8 cellular contexts compared by ENCODE assay signal in genomic region chr12:132190012-132190755, GRCh38. TPM values are rescaled to one million over a fixed set of nuclear protein-coding genes. Genes with fewer than 3 reads are reported as not detected.
DNase-seq lines count a peak whose midpoint lies in the region; ATAC-seq, FAIRE-seq and TF ChIP-seq lines count a peak whose summit lies in the region.

No MANE protein-coding gene starts in this region.

- H3K36me3 Mint-ChIP-seq in CD8-positive, alpha-beta memory T cell: peaks cover 4 to 8% (median 4%) of the 10 kb centered on the region in 3 donors

- TF ChIP-seq EP300 in neural cell (conservative IDR thresholded peaks at IDR 0.05; ENCODE audit: poor library complexity, severe bottlenecking): no peak

- H3K79me2 ChIP-seq in neural cell (replicated peaks; ENCODE audit: insufficient read depth, low read length): no peaks in the 10 kb centered on the region

- peaks cover 4 to 12% (median 10%) of the 10 kb centered on the region in 5 donors for H3K9me3 Mint-ChIP-seq in CD8-positive, alpha-beta memory T cell

- H3K27me3 Mint-ChIP-seq in CD8-positive, alpha-beta memory T cell: peaks cover 0 to 2% of the 10 kb centered on the region in 2 donors

- H3K4me3 ChIP-seq in CD8-positive, alpha-beta memory T cell (ENCODE audit: low read length): peak overlapping the region; percentile 76
- H3K4me3 ChIP-seq in epithelial cell of esophagus (ENCODE audit: low read length): peak overlapping the region; percentile 50
- H3K4me3 ChIP-seq in neural cell (ENCODE audit: low read length): peak overlapping the region; percentile 70

- H3K36me3 ChIP-seq in CD8-positive, alpha-beta memory T cell (ENCODE audit: insufficient read depth, low read length): no peaks in the 10 kb centered on the region
- H3K36me3 ChIP-seq in neural cell (ENCODE audit: insufficient read depth, low read length): no peaks in the 10 kb centered on the region

- H3K27ac Mint-ChIP-seq in CD8-positive, alpha-beta memory T cell: peak overlapping the region; percentile 89 to 97 (median 92)

- TF ChIP-seq RAD21 in neural cell (conservative IDR thresholded peaks at IDR 0.05): no peak

- H3K4me2 ChIP-seq in neural cell (ENCODE audit: low read length): no peak overlapping the region

- H3K27ac ChIP-seq in CD8-positive, alpha-beta memory T cell (ENCODE audit: low read depth, low read length): peak overlapping the region; percentile 67
- no peak overlapping the region for H3K27ac ChIP-seq in neural cell (ENCODE audit: low read length)
- H3K27ac ChIP-seq in caudate nucleus (ENCODE audit: low read depth, low read length): no peak overlapping the region

- peak overlapping the region; percentile 51 for H2AFZ ChIP-seq in neural cell (ENCODE audit: low read depth, low read length)

- no peaks in the 10 kb centered on the region for H3K27me3 ChIP-seq in CD8-positive, alpha-beta memory T cell (ENCODE audit: insufficient read depth, low read length, poor library complexity, severe bottlenecking)
- H3K27me3 ChIP-seq in neural cell (ENCODE audit: insufficient read depth, low read depth, low read length): peaks cover 13% of the 10 kb centered on the region

- POLR2A ChIA-PET in CD8-positive, alpha-beta memory T cell (lab: Charles Lee): interaction anchor here (0.5 to 1.7 kb wide), 3 partner anchors 11 to 369 kb away, joined by 3 to 16 read pairs (median 3); no protein-coding TSS in a partner anchor

- H3K9me3 ChIP-seq in CD8-positive, alpha-beta memory T cell (ENCODE audit: low read length): peaks cover 8% of the 10 kb centered on the region
- H3K9me3 ChIP-seq in neural cell (ENCODE audit: low read length): peaks cover 3% of the 10 kb centered on the region

- no peaks in the 10 kb centered on the region for H3F3A ChIP-seq in neural cell (ENCODE audit: insufficient read depth, low read length, poor library complexity, severe bottlenecking)

- H3K9me2 ChIP-seq in neural cell (ENCODE audit: insufficient read depth, low read length): no peaks in the 10 kb centered on the region

- no peak for FAIRE-seq in GM19239 (lab: Jason Lieb, UNC)

- CTCF ChIA-PET in CD8-positive, alpha-beta memory T cell (lab: Charles Lee): interaction anchor here (1.0 to 2.1 kb wide), 5 partner anchors 11 to 224 kb away, joined by 3 to 7 read pairs (median 4); no protein-coding TSS in a partner anchor

- DNase-seq in CD8-positive, alpha-beta memory T cell: no peak
- DNase-seq in NCI-H69 (lab: John Stamatoyannopoulos, UW): peak; percentile 62
- peak; percentile 4 for DNase-seq in epithelial cell of esophagus (ENCODE audit: low read depth)
- no peak for DNase-seq in caudate nucleus (lab: John Stamatoyannopoulos, UW)
- no peak for DNase-seq in GM19239 (ENCODE audit: insufficient read length, low spot score)
- no peak for DNase-seq in SHP77 treated with DMSO at 0.1 percent for 48 hours (lab: John Stamatoyannopoulos, UW)

- no peaks in the 10 kb centered on the region for H4K20me1 ChIP-seq in neural cell (ENCODE audit: insufficient read depth)

- ATAC-seq in GM21528 (IDR thresholded peaks at IDR 0.05; ENCODE audit: low FRiP score, unreplicated experiment): peak; percentile 22

- H3K4me3 Mint-ChIP-seq in CD8-positive, alpha-beta memory T cell: peak overlapping the region; percentile 86 to 95 (median 93)

- H3K9ac ChIP-seq in neural cell (ENCODE audit: low read length): peak overlapping the region; percentile 56

- TF ChIP-seq CTCF in epithelial cell of esophagus (IDR thresholded peaks at IDR 0.05; ENCODE audit: insufficient read depth, low read depth, low read length, missing control alignments) (no peak), neural cell (IDR thresholded peaks at IDR 0.05; ENCODE audit: poor library complexity, severe bottlenecking) (no peak)

- peaks cover 31 to 63% (median 42%) of the 10 kb centered on the region in 3 donors for H3K4me1 Mint-ChIP-seq in CD8-positive, alpha-beta memory T cell

- peaks cover 32% of the 10 kb centered on the region for H3K4me1 ChIP-seq in CD8-positive, alpha-beta memory T cell (ENCODE audit: insufficient read depth, low read length)

TF ChIP-seq in neural cell, 6 proteins besides CTCF, POLR2A, EP300 and RAD21:
- TF ChIP-seq SMC3 (conservative IDR thresholded peaks at IDR 0.05; ENCODE audit: poor library complexity) (no peak), EZH2 (IDR thresholded peaks at IDR 0.05; ENCODE audit: borderline replicate concordance, insufficient read depth, low read length, poor library complexity, severe bottlenecking) (no peak), TAF1 (IDR thresholded peaks at IDR 0.05; ENCODE audit: low read depth) (no peak), MXI1 (conservative IDR thresholded peaks at IDR 0.05; ENCODE audit: poor library complexity, severe bottlenecking) (no peak), REST (IDR thresholded peaks at IDR 0.05; ENCODE audit: borderline replicate concordance) (no peak), POLR2AphosphoS5 (IDR thresholded peaks at IDR 0.05) (no peak)

RNA-seq across cellular contexts. Expression of gene NOC4L, which starts 45.9 kb away (rescaled TPM):
- total RNA-seq in CD8-positive, alpha-beta memory T cell: 10 to 100 TPM; 55.7 to 56.0 TPM
- polyA plus RNA-seq in CD8-positive, alpha-beta memory T cell: 25.1 TPM
- 21.6 and 26.9 TPM in 2 replicates for polyA plus RNA-seq in neural cell
- polyA minus RNA-seq in neural cell: 10.8 and 16.8 TPM in 2 replicates

RNA-seq across cellular contexts. Expression of gene DDX51, which starts 46.1 kb away (rescaled TPM):
- 10 to 100 TPM; 35.2 to 36.4 TPM for total RNA-seq in CD8-positive, alpha-beta memory T cell
- 14.1 TPM for polyA plus RNA-seq in CD8-positive, alpha-beta memory T cell
- polyA plus RNA-seq in neural cell: 17.6 and 22.8 TPM in 2 replicates
- polyA minus RNA-seq in neural cell: 13.0 and 14.1 TPM in 2 replicates

Comparison
In these comparisons a context has a peak if more than half of its experiments do, and no peak if none do; other contexts are left out.
1. DNase-seq: peak in NCI-H69 (single experiment) and epithelial cell of esophagus (single experiment); none in CD8-positive, alpha-beta memory T cell (0 of 5), caudate nucleus (0 of 61), GM19239 (single experiment) and SHP77 treated with DMSO at 0.1 percent for 48 hours (single experiment).
2. Peak in every context shown above with its lines, with median percentiles within 50 percentile points of each other: H3K4me3 ChIP-seq.